Comparison of ENCODE assay signal across 7 cellular contexts in genomic region chr6:22204153-22204552, GRCh38.
"Had no signal": no experiment of that assay in that cellular context is flagged by ENCODE, and none has a peak within 500 bp of the region (broad histone marks: within the 10 kb centered on the region; RNA-seq: fewer than 3 reads in every experiment).

No MANE protein-coding gene starts in this region.

- H3K9ac ChIP-seq: GM23248 had no signal

- H3K4me3 Mint-ChIP-seq: HFFc6, IgD-negative memory B cell had no signal

- H3K27ac ChIP-seq: GM23248, HL-60 had no signal

- H3K9me3 ChIP-seq: HAP-1 had no signal

- H3K4me3 ChIP-seq: GM23248, HAP-1 had no signal

- H3K36me3 ChIP-seq: HAP-1 had no signal

- H3K4me1 Mint-ChIP-seq: IgD-negative memory B cell had no signal

- H3K27me3 Mint-ChIP-seq: IgD-negative memory B cell had no signal

- DNase-seq: GM23248, GOT3, H7, HFFc6 had no signal

- H3K4me1 ChIP-seq: HAP-1 had no signal

- H2AFZ ChIP-seq: GM23248 had no signal

- H3K27ac Mint-ChIP-seq: HFFc6, IgD-negative memory B cell had no signal

- H3K36me3 Mint-ChIP-seq: IgD-negative memory B cell had no signal
